ENCODE assay signal across 9 cellular contexts in genomic region chr11:72773291-72773690, GRCh38. TPM values are rescaled to one million over a fixed set of nuclear protein-coding genes. Genes with fewer than 3 reads are reported as not detected.
DNase-seq lines count a peak whose midpoint lies in the region; ATAC-seq, FAIRE-seq and TF ChIP-seq lines count a peak whose summit lies in the region.
"Had no signal": no experiment of that assay in that cellular context is flagged by ENCODE, and none has a peak within 500 bp of the region (broad histone marks: within the 10 kb centered on the region; RNA-seq: fewer than 3 reads in every experiment).

No MANE protein-coding gene starts in this region.

- no peak for TF ChIP-seq CTCF in A549 (IDR thresholded peaks at IDR 0.05)
- TF ChIP-seq CTCF in bronchial epithelial cell (IDR thresholded peaks at IDR 0.05; ENCODE audit: insufficient read depth, low read length, severe bottlenecking) = no peak
- TF ChIP-seq CTCF in liver (IDR thresholded peaks at IDR 0.05; ENCODE audit: low read depth, low read length, missing input control) = no peak

- POLR2A ChIA-PET in A549 (lab: Yijun Ruan, JAX) = no interaction called here

- H3K36me3 ChIP-seq in bronchial epithelial cell (ENCODE audit: control insufficient read depth, insufficient read depth, low read length) = peaks cover 2% of the 10 kb centered on the region
- peaks cover 0 to 3% (median 0%) of the 10 kb centered on the region in 4 donors for H3K36me3 ChIP-seq in liver (ENCODE audit: control insufficient read depth in 4 of 4, insufficient read depth in 3 of 4, low read depth in 1 of 4, low read length in 3 of 4)

- CTCF ChIA-PET in A549 (lab: Yijun Ruan, JAX) = interaction anchor here (0.7 to 3.1 kb wide), 3 partner anchors 9 to 48 kb away, joined by 3 to 14 read pairs (median 4); no protein-coding TSS in a partner anchor

- no peak for TF ChIP-seq POLR2A in A549 (IDR thresholded peaks at IDR 0.05; ENCODE audit: low read length)

- FAIRE-seq in A549 (lab: Jason Lieb, UNC) (no peak), bronchial epithelial cell (lab: Jason Lieb, UNC) (no peak)

- DNase-seq in A549 (ENCODE audit: low read depth in 1 of 2, low spot score in 1 of 2) (no peak), Kasumi-1 (lab: John Stamatoyannopoulos, UW) (peak; percentile 50 to 55), bronchial epithelial cell (ENCODE audit: low read depth) (peak; percentile 87)
- no peak for DNase-seq in activated CD4-positive, CD25-positive, alpha-beta regulatory T cell treated with anti-CD3 and anti-CD28 coated beads, Interleukin-2, amount 50 U/mL, for 72 hours
- no peak for DNase-seq in activated CD8-positive, alpha-beta memory T cell treated with anti-CD3 and anti-CD28 coated beads, Interleukin-2, amount 50 U/mL, for 4 hours
- DNase-seq: NCI-H187 treated with DMSO at 0.1 percent for 48 hours had no signal

- no peak for TF ChIP-seq RAD21 in A549 (conservative IDR thresholded peaks at IDR 0.05 in 1 of 2, IDR thresholded peaks at IDR 0.05 in 1 of 2)
- no peak for TF ChIP-seq RAD21 in liver (IDR thresholded peaks at IDR 0.05)

- H3K4me3 ChIP-seq in A549 = no peak overlapping the region
- no peak overlapping the region for H3K4me3 ChIP-seq in bronchial epithelial cell (ENCODE audit: low read depth, low read length)
- H3K4me3 ChIP-seq in liver (ENCODE audit: low read depth in 1 of 3, low read length in 3 of 3) = no peak overlapping the region

- ATAC-seq in A549 = peak; percentile 12 to 28; a peak in 2 of 6 replicates
- ATAC-seq in HG03571 (IDR thresholded peaks at IDR 0.05; ENCODE audit: unreplicated experiment) = no peak
- ATAC-seq in GM21576 (IDR thresholded peaks at IDR 0.05; ENCODE audit: unreplicated experiment) = no peak

- WGBS in A549 (ENCODE audit: missing lambda C conversion rate) = 77% methylated on average over 5 of the region's 5 CpGs
- WGBS in liver = 53% methylated on average over 5 of the region's 5 CpGs

- no peaks in the 10 kb centered on the region for H3K27me3 ChIP-seq in bronchial epithelial cell (ENCODE audit: control insufficient read depth, insufficient read depth, low read length)
- no peaks in the 10 kb centered on the region for H3K27me3 ChIP-seq in liver (ENCODE audit: control insufficient read depth in 4 of 4, insufficient read depth in 4 of 4, low read length in 3 of 4)

- peaks cover 12% of the 10 kb centered on the region for H3K4me1 ChIP-seq in A549
- peaks cover 13 to 92% (median 75%) of the 10 kb centered on the region in 4 donors for H3K4me1 ChIP-seq in liver (ENCODE audit: control insufficient read depth in 4 of 4, insufficient read depth in 4 of 4, low read length in 3 of 4)

- no peaks in the 10 kb centered on the region for H3K9me3 ChIP-seq in A549
- H3K9me3 ChIP-seq in liver (ENCODE audit: control insufficient read depth in 4 of 4, low read length in 3 of 4) = no peaks in the 10 kb centered on the region

- no peak overlapping the region for H3K4me2 ChIP-seq in A549

- H3K9ac ChIP-seq in liver (ENCODE audit: low read depth in 1 of 2, low read length in 2 of 2) = no peak overlapping the region

- H3K27ac ChIP-seq in A549 (no peak overlapping the region), liver (ENCODE audit: low read depth in 1 of 2, low read length in 2 of 2) (peak overlapping the region; percentile 24 to 26)

- TF ChIP-seq EP300 in A549 (IDR thresholded peaks at IDR 0.05) = no peak

TF ChIP-seq in A549, 52 proteins besides CTCF, POLR2A, EP300 and RAD21 (continues in another document):
- TF ChIP-seq REST (IDR thresholded peaks at IDR 0.05) = no peak
- TF ChIP-seq ZSCAN20 (CRISPR knock-in tag; IDR thresholded peaks at IDR 0.05) = no peak
- no peak for TF ChIP-seq MAX (IDR thresholded peaks at IDR 0.05)
- no peak for TF ChIP-seq HOXA7 (CRISPR knock-in tag; IDR thresholded peaks at IDR 0.05)

TF ChIP-seq in liver, 16 proteins besides CTCF, POLR2A, EP300 and RAD21:
- TF ChIP-seq TAF1 (conservative IDR thresholded peaks at IDR 0.05) (no peak), FOXA2 (IDR thresholded peaks at IDR 0.05) (no peak)
TF ChIP-seq in liver: peak in this region for 0.

RNA-seq across cellular contexts. Expression of gene STARD10, which starts 20.6 kb away (rescaled TPM):
- polyA plus RNA-seq in A549 (2011; rRNA removed) = 21.2 and 25.0 TPM in 2 replicates
- 34.1 and 35.8 TPM in 2 replicates for polyA plus RNA-seq in A549 (2012; cell fraction: cytosol; rRNA removed)
- polyA plus RNA-seq in A549 (2012; cell fraction: nucleus; rRNA removed) = 21.1 and 22.5 TPM in 2 replicates
- polyA plus RNA-seq in A549 (2017; fragmentation: RNase III; extraction: RNeasy Plus Mini Kit Qiagen cat#74134 plus additional on column Dnase treatment) = 21.1 to 23.2 TPM (median 23.0 TPM) in 3 replicates
- polyA minus RNA-seq in A549 (2011; rRNA and poly(A)+ RNA removed) = 31.6 and 39.6 TPM in 2 replicates
- 118 and 179 TPM in 2 replicates for total RNA-seq in bronchial epithelial cell
- total RNA-seq in liver = 100 to 1,000 TPM in 1 of 2 donors, 10 to 100 TPM in 1; 70.5 to 176 TPM
- polyA plus RNA-seq in liver = 100 to 1,000 TPM; 287 to 328 TPM

RNA-seq across cellular contexts. Expression of gene ARAP1, which starts 21.1 kb away (rescaled TPM):
- polyA plus RNA-seq in A549 (2011; rRNA removed) = 28.9 and 29.5 TPM in 2 replicates
- 31.6 and 32.7 TPM in 2 replicates for polyA plus RNA-seq in A549 (2012; cell fraction: cytosol; rRNA removed)
- 105 and 129 TPM in 2 replicates for polyA plus RNA-seq in A549 (2012; cell fraction: nucleus; rRNA removed)
- 26.2 to 32.8 TPM (median 30.1 TPM) in 3 replicates for polyA plus RNA-seq in A549 (2017; fragmentation: RNase III; extraction: RNeasy Plus Mini Kit Qiagen cat#74134 plus additional on column Dnase treatment)
- polyA minus RNA-seq in A549 (2011; rRNA and poly(A)+ RNA removed) = 43.3 and 61.6 TPM in 2 replicates
- total RNA-seq in bronchial epithelial cell = 49.5 and 63.6 TPM in 2 replicates
- total RNA-seq in liver = 10 to 100 TPM; 59.8 to 77.8 TPM
- 10 to 100 TPM; 14.4 to 27.2 TPM for polyA plus RNA-seq in liver

RNA-seq across cellular contexts. Expression of gene ATG16L2, which starts 40.9 kb away (rescaled TPM):
- polyA plus RNA-seq in A549 (2011; rRNA removed) (6.1 and 6.2 TPM in 2 replicates), A549 (2017; fragmentation: RNase III; extraction: RNeasy Plus Mini Kit Qiagen cat#74134 plus additional on column Dnase treatment) (6.3 to 7.6 TPM (median 6.4 TPM) in 3 replicates), liver (1 to 10 TPM; 4.7 to 9.0 TPM)
- 9.3 and 10.0 TPM in 2 replicates for polyA plus RNA-seq in A549 (2012; cell fraction: cytosol; rRNA removed)
- polyA plus RNA-seq in A549 (2012; cell fraction: nucleus; rRNA removed) = 76.5 and 80.0 TPM in 2 replicates
- 6.5 and 6.8 TPM in 2 replicates for polyA minus RNA-seq in A549 (2011; rRNA and poly(A)+ RNA removed)
- total RNA-seq in bronchial epithelial cell (5.3 and 8.1 TPM in 2 replicates), liver (10 to 100 TPM in 1 of 2 donors, 1 to 10 TPM in 1; 5.7 to 17.8 TPM)

Comparison
In these comparisons a context has a peak if more than half of its experiments do, and no peak if none do; other contexts are left out.
1. ATAC-seq: peak in A549 (2 of 2); none in HG03571 (single experiment) and GM21576 (single experiment).
2. DNase-seq: peak in Kasumi-1 (2 of 2) and bronchial epithelial cell (single experiment); none in A549 (0 of 2), activated CD4-positive, CD25-positive, alpha-beta regulatory T cell treated with anti-CD3 and anti-CD28 coated beads, Interleukin-2, amount 50 U/mL, for 72 hours (single experiment) and activated CD8-positive, alpha-beta memory T cell treated with anti-CD3 and anti-CD28 coated beads, Interleukin-2, amount 50 U/mL, for 4 hours (single experiment).
3. H3K27ac ChIP-seq: peak in liver (2 of 2); none in A549 (0 of 2).